ENCODE assay signal across 8 cellular contexts in the genomic region with DNA sequence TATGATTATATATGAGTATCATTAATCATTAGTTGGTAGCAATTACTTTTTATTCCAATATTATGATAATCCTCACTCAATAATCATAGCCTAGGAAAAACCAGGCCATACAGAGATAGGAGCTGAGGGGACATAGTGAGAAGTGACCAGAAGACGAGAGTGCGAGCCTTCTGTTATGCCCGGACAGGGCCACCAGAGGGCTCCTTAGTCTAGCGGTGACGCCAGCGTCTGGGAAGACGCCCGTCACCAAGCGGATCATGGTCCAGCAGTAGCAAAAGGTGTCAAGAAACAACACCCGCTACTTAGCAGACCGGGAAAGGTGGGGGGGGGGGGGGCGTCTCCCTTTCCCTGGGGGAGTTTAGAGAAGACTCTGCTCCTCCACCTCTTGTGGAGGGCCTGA. TPM values are rescaled to one million over a fixed set of nuclear protein-coding genes. Genes with fewer than 3 reads are reported as not detected.
DNase-seq lines count a peak whose midpoint lies in the region; ATAC-seq and TF ChIP-seq lines count a peak whose summit lies in the region.
"Not testable (repeated sequence)": the region's sequence is repeated elsewhere in the genome, so short reads cannot be mapped to it uniquely, and the experiment has no call there.

No MANE protein-coding gene starts in this region.

- WGBS in upper lobe of left lung, 2 donors, result 3 to 11% methylated on average over 8 to 11 of the region's 12 CpGs

- not testable (repeated sequence) for ATAC-seq in activated naive CD8-positive, alpha-beta T cell treated with anti-CD3 and anti-CD28 coated beads, Interleukin-2, amount 50 U/mL, for 24 hours; memory B cell (ENCODE audit: low read depth); upper lobe of left lung (ENCODE audit: low FRiP score in 2 of 2)

- DNase-seq in EL (peak; percentile 37), NCI-H2227 (lab: John Stamatoyannopoulos, UW; ENCODE audit: unreplicated experiment) (peak; percentile 30), fibroblast of mammary gland (ENCODE audit: low read depth) (peak; percentile 10), memory B cell (ENCODE audit: low spot score in 2 of 2) (peak; percentile 19 to 25), upper lobe of left lung (peak in 1 of 2 donors; percentile 57)
- DNase-seq in activated CD4-positive, alpha-beta T cell treated with anti-CD3 and anti-CD28 coated beads for 24 hours (ENCODE audit: low read depth in 2 of 2), result peak; percentile 21 to 37
- peak; percentile 57 for DNase-seq in activated naive CD8-positive, alpha-beta T cell treated with anti-CD3 and anti-CD28 coated beads, Interleukin-2, amount 50 U/mL, for 24 hours
- peak; percentile 65 for DNase-seq in stimulated activated CD4-positive, alpha-beta T cell treated with anti-CD3 and anti-CD28 coated beads, Interleukin-15, amount 100 ng/mL, for 24 hours

- not testable (repeated sequence) for H3K4me1 ChIP-seq in upper lobe of left lung

- not testable (repeated sequence) for H3K36me3 ChIP-seq in upper lobe of left lung

- not testable (repeated sequence) for H3K4me1 Mint-ChIP-seq in activated naive CD8-positive, alpha-beta T cell treated with anti-CD3 and anti-CD28 coated beads, Interleukin-2, amount 50 U/mL, for 24 hours; memory B cell

- not testable (repeated sequence) for TF ChIP-seq EP300 in upper lobe of left lung (IDR thresholded peaks at IDR 0.05)

- not testable (repeated sequence) for H3K36me3 Mint-ChIP-seq in activated naive CD8-positive, alpha-beta T cell treated with anti-CD3 and anti-CD28 coated beads, Interleukin-2, amount 50 U/mL, for 24 hours (ENCODE audit: low read depth); memory B cell

- H3K9me3 Mint-ChIP-seq in activated naive CD8-positive, alpha-beta T cell treated with anti-CD3 and anti-CD28 coated beads, Interleukin-2, amount 50 U/mL, for 24 hours; memory B cell: not testable (repeated sequence)

- not testable (repeated sequence) for H3K27me3 ChIP-seq in upper lobe of left lung

- H3K9me3 ChIP-seq in upper lobe of left lung, result not testable (repeated sequence)

- H3K4me3 Mint-ChIP-seq in activated naive CD8-positive, alpha-beta T cell treated with anti-CD3 and anti-CD28 coated beads, Interleukin-2, amount 50 U/mL, for 24 hours; memory B cell: not testable (repeated sequence)

- peaks cover 13% of the 10 kb centered on the region for H3K27me3 Mint-ChIP-seq in activated naive CD8-positive, alpha-beta T cell treated with anti-CD3 and anti-CD28 coated beads, Interleukin-2, amount 50 U/mL, for 24 hours
- peaks cover 15% of the 10 kb centered on the region for H3K27me3 Mint-ChIP-seq in memory B cell

- H3K27ac Mint-ChIP-seq in activated naive CD8-positive, alpha-beta T cell treated with anti-CD3 and anti-CD28 coated beads, Interleukin-2, amount 50 U/mL, for 24 hours; memory B cell: not testable (repeated sequence)

- H3K27ac ChIP-seq in upper lobe of left lung, result not testable (repeated sequence)

- TF ChIP-seq POLR2A in upper lobe of left lung (IDR thresholded peaks at IDR 0.05), result not testable (repeated sequence)

- TF ChIP-seq CTCF in fibroblast of mammary gland (conservative IDR thresholded peaks at IDR 0.05; ENCODE audit: control insufficient read depth, insufficient read depth, low read depth, low read length) (peak; percentile 45), upper lobe of left lung (IDR thresholded peaks at IDR 0.05) (peak; percentile 41 to 70 (median 52))

- H3K4me3 ChIP-seq in fibroblast of mammary gland (ENCODE audit: control insufficient read depth, low read depth, low read length); upper lobe of left lung: not testable (repeated sequence)

RNA-seq across cellular contexts. Expression of a gene that starts 14.4 kb away (rescaled TPM):
- 10 to 100 TPM in 2 of 6 donors, 1 to 10 TPM in 4; 2.4 to 13.6 (median 4.4) TPM for total RNA-seq in upper lobe of left lung

RNA-seq across cellular contexts. Expression of a gene that starts 27.3 kb away (rescaled TPM):
- 10 to 100 TPM in 1 of 6 donors, 1 to 10 TPM in 4, not detected in 1; 4.1 to 12.6 (median 4.5) TPM for total RNA-seq in upper lobe of left lung

RNA-seq across cellular contexts. Expression of a gene that starts 33.2 kb away (rescaled TPM):
- 10 to 100 TPM; 12.5 to 49.2 (median 15.9) TPM for total RNA-seq in upper lobe of left lung
